ENCODE assay signal across 17 cellular contexts in genomic region chr3:197495059-197495455, GRCh38.
DNase-seq lines count a peak whose midpoint lies in the region; ATAC-seq and TF ChIP-seq lines count a peak whose summit lies in the region.
"Had no signal": no experiment of that assay in that cellular context is flagged by ENCODE, and none has a peak within 500 bp of the region (broad histone marks: within the 10 kb centered on the region; RNA-seq: fewer than 3 reads in every experiment).

No MANE protein-coding gene starts in this region.

- H3K36me3 Mint-ChIP-seq in activated naive CD8-positive, alpha-beta T cell treated with anti-CD3 and anti-CD28 coated beads, Interleukin-2, amount 50 U/mL, for 24 hours (ENCODE audit: low read depth) = no peaks in the 10 kb centered on the region
- H3K36me3 Mint-ChIP-seq: stimulated activated effector memory CD8-positive, alpha-beta T cell treated with anti-CD3 and anti-CD28 coated beads, Interleukin-12 subunit alpha, Interleukin-12 subunit beta, amount 100 ng/mL, for 72 hours had no signal

- no peak overlapping the region for H3K9ac ChIP-seq in duodenal mucosa (ENCODE audit: low read depth in 1 of 2, low read length in 2 of 2)
- no peak overlapping the region for H3K9ac ChIP-seq in neuronal stem cell (ENCODE audit: low read depth, low read length, poor library complexity)

- DNase-seq in GM10266 (ENCODE audit: extremely low spot score) (peak; percentile 75), neuronal stem cell (ENCODE audit: low spot score) (no peak), NCI-H2227 treated with DMSO at 0.1 percent for 48 hours (lab: John Stamatoyannopoulos, UW) (no peak), NOMO-1 treated with DMSO at 0.1 percent for 48 hours (lab: John Stamatoyannopoulos, UW; ENCODE audit: unreplicated experiment) (no peak), T1000 (lab: John Stamatoyannopoulos, UW) (no peak)
- DNase-seq in activated naive CD8-positive, alpha-beta T cell treated with anti-CD3 and anti-CD28 coated beads, Interleukin-2, amount 50 U/mL, for 24 hours = no peak
- DNase-seq: activated gamma-delta T cell, AML-193, NCI-H146, OCI-M1 had no signal

- TF ChIP-seq CTCF in GM10266 (IDR thresholded peaks at IDR 0.05; ENCODE audit: control insufficient read depth, insufficient read depth, low read depth, missing control alignments) = no peak

- H3K27me3 ChIP-seq in duodenal mucosa (ENCODE audit: control insufficient read depth in 1 of 2, insufficient read depth in 2 of 2, low read length in 2 of 2) = no peaks in the 10 kb centered on the region
- H3K27me3 ChIP-seq in neuronal stem cell (ENCODE audit: control insufficient read depth in 3 of 3, insufficient read depth in 3 of 3, low read depth in 1 of 3, low read length in 3 of 3) = peaks cover 0 to 23% (median 0%) of the 10 kb centered on the region in 3 experiments
- H3K27me3 ChIP-seq: neutrophil had no signal

- H2BK5ac ChIP-seq in neuronal stem cell (ENCODE audit: low read length) = no peak overlapping the region

- H4K91ac ChIP-seq in neuronal stem cell (ENCODE audit: low read depth, low read length, poor library complexity) = no peak overlapping the region

- no peak overlapping the region for H2BK120ac ChIP-seq in neuronal stem cell (ENCODE audit: low read depth, low read length)

- no peak overlapping the region for H3K14ac ChIP-seq in neuronal stem cell (ENCODE audit: low read length)

- H3K4me3 ChIP-seq in duodenal mucosa (ENCODE audit: low read depth in 1 of 2, low read length in 2 of 2) (no peak overlapping the region), neuronal stem cell (ENCODE audit: low read length in 2 of 2) (no peak overlapping the region)
- H3K4me3 ChIP-seq: lung had no signal

- H2AK5ac ChIP-seq in neuronal stem cell (ENCODE audit: low read depth, low read length) = peak overlapping the region; percentile 57

- H2BK12ac ChIP-seq in neuronal stem cell (ENCODE audit: low read length) = no peak overlapping the region

- H3K18ac ChIP-seq in neuronal stem cell (ENCODE audit: low read length) = peak overlapping the region; percentile 16

- ATAC-seq in HG02678 (IDR thresholded peaks at IDR 0.05; ENCODE audit: unreplicated experiment) = peak; percentile 42
- ATAC-seq in activated naive CD8-positive, alpha-beta T cell treated with anti-CD3 and anti-CD28 coated beads, Interleukin-2, amount 50 U/mL, for 24 hours = no peak
- ATAC-seq: HCT116; stimulated activated effector memory CD8-positive, alpha-beta T cell treated with anti-CD3 and anti-CD28 coated beads, Interleukin-12 subunit alpha, Interleukin-12 subunit beta, amount 100 ng/mL, for 72 hours had no signal

- peak overlapping the region; percentile 7 for H3K27ac ChIP-seq in duodenal mucosa (ENCODE audit: low read depth, low read length)
- no peak overlapping the region for H3K27ac ChIP-seq in neuronal stem cell (replicated peaks; ENCODE audit: low read length)
- H3K27ac ChIP-seq: neutrophil, WERI-Rb-1 had no signal

- no peak overlapping the region for H2AFZ ChIP-seq in neuronal stem cell (ENCODE audit: low read length)

- H3K27me3 Mint-ChIP-seq in activated naive CD8-positive, alpha-beta T cell treated with anti-CD3 and anti-CD28 coated beads, Interleukin-2, amount 50 U/mL, for 24 hours = no peaks in the 10 kb centered on the region

- H3K4me1 ChIP-seq in duodenal mucosa (ENCODE audit: control insufficient read depth in 1 of 2, insufficient read depth in 2 of 2, low read length in 2 of 2) (peaks cover 19 to 25% of the 10 kb centered on the region in 2 donors), neuronal stem cell (ENCODE audit: control insufficient read depth in 2 of 2, insufficient read depth in 1 of 2, low read depth in 1 of 2, low read length in 2 of 2) (peaks cover 5% of the 10 kb centered on the region in 2 donors)

- no peaks in the 10 kb centered on the region for H3K9me3 ChIP-seq in duodenal mucosa (ENCODE audit: control insufficient read depth in 1 of 2, low read length in 2 of 2)
- no peaks in the 10 kb centered on the region for H3K9me3 ChIP-seq in neuronal stem cell (replicated peaks in 1 of 2; ENCODE audit: control insufficient read depth in 2 of 2, insufficient read depth in 1 of 2, low read depth in 1 of 2, low read length in 2 of 2)
- H3K9me3 ChIP-seq: neutrophil had no signal

- no peak overlapping the region for H3K27ac Mint-ChIP-seq in activated naive CD8-positive, alpha-beta T cell treated with anti-CD3 and anti-CD28 coated beads, Interleukin-2, amount 50 U/mL, for 24 hours
- H3K27ac Mint-ChIP-seq: stimulated activated effector memory CD8-positive, alpha-beta T cell treated with anti-CD3 and anti-CD28 coated beads, Interleukin-12 subunit alpha, Interleukin-12 subunit beta, amount 100 ng/mL, for 72 hours had no signal

- H3K9me3 Mint-ChIP-seq in activated naive CD8-positive, alpha-beta T cell treated with anti-CD3 and anti-CD28 coated beads, Interleukin-2, amount 50 U/mL, for 24 hours = no peaks in the 10 kb centered on the region
- H3K9me3 Mint-ChIP-seq: stimulated activated effector memory CD8-positive, alpha-beta T cell treated with anti-CD3 and anti-CD28 coated beads, Interleukin-12 subunit alpha, Interleukin-12 subunit beta, amount 100 ng/mL, for 72 hours had no signal

- H3K4me2 ChIP-seq in neuronal stem cell (ENCODE audit: insufficient read depth, low read length, poor library complexity, severe bottlenecking) = no peak overlapping the region

- no peak overlapping the region for H3K4me3 Mint-ChIP-seq in activated naive CD8-positive, alpha-beta T cell treated with anti-CD3 and anti-CD28 coated beads, Interleukin-2, amount 50 U/mL, for 24 hours
- H3K4me3 Mint-ChIP-seq: stimulated activated effector memory CD8-positive, alpha-beta T cell treated with anti-CD3 and anti-CD28 coated beads, Interleukin-12 subunit alpha, Interleukin-12 subunit beta, amount 100 ng/mL, for 72 hours had no signal

- H3K23ac ChIP-seq in neuronal stem cell (ENCODE audit: low read depth, low read length, poor library complexity) = no peak overlapping the region

- no peaks in the 10 kb centered on the region for H3K79me1 ChIP-seq in neuronal stem cell (ENCODE audit: low read depth, low read length)

- no peaks in the 10 kb centered on the region for H3K4me1 Mint-ChIP-seq in activated naive CD8-positive, alpha-beta T cell treated with anti-CD3 and anti-CD28 coated beads, Interleukin-2, amount 50 U/mL, for 24 hours
- H3K4me1 Mint-ChIP-seq: stimulated activated effector memory CD8-positive, alpha-beta T cell treated with anti-CD3 and anti-CD28 coated beads, Interleukin-12 subunit alpha, Interleukin-12 subunit beta, amount 100 ng/mL, for 72 hours had no signal

- no peak overlapping the region for H2BK15ac ChIP-seq in neuronal stem cell (ENCODE audit: low read length)

- H3K36me3 ChIP-seq in duodenal mucosa (ENCODE audit: control insufficient read depth in 1 of 2, insufficient read depth in 2 of 2, low read length in 2 of 2) (no peaks in the 10 kb centered on the region), neuronal stem cell (replicated peaks in 1 of 2; ENCODE audit: control insufficient read depth in 2 of 2, insufficient read depth in 2 of 2, low read length in 2 of 2) (no peaks in the 10 kb centered on the region)
- H3K36me3 ChIP-seq: neutrophil, WERI-Rb-1 had no signal

- no peak overlapping the region for H4K8ac ChIP-seq in neuronal stem cell (ENCODE audit: low read depth, low read length)

- WGBS in neuronal stem cell (ENCODE audit: extremely low coverage in 2 of 2, insufficient read length in 2 of 2, insufficient replicate concordance in 1 of 2), 2 donors = no CpG with 5 or more reads among the region's 8 CpGs

- H3K4ac ChIP-seq in neuronal stem cell (ENCODE audit: low read length) = no peak overlapping the region
